Comparison of ENCODE assay signal across 8 cellular contexts in genomic region chr17:43360376-43360738, GRCh38. TPM values are rescaled to one million over a fixed set of nuclear protein-coding genes. Genes with fewer than 3 reads are reported as not detected.
A peak's percentile ranks its signal among the peaks of the same experiment; 100 is the strongest.
DNase-seq lines count a peak whose midpoint lies in the region; ATAC-seq, FAIRE-seq and TF ChIP-seq lines count a peak whose summit lies in the region.

No MANE protein-coding gene starts in this region.

- H3K27ac Mint-ChIP-seq in activated naive CD4-positive, alpha-beta T cell treated with anti-CD3 and anti-CD28 coated beads for 36 hours = peak overlapping the region; percentile 100

- H3K4me3 Mint-ChIP-seq in activated naive CD4-positive, alpha-beta T cell treated with anti-CD3 and anti-CD28 coated beads for 36 hours = peak overlapping the region; percentile 85

- no peak for TF ChIP-seq RAD21 in A549 (conservative IDR thresholded peaks at IDR 0.05 in 1 of 2, IDR thresholded peaks at IDR 0.05 in 1 of 2)

- H3K27me3 ChIP-seq in HUES64 (ENCODE audit: insufficient read depth, low read length) (peaks cover 66% of the 10 kb centered on the region), cardiac muscle cell (no peaks in the 10 kb centered on the region), rectal smooth muscle tissue (ENCODE audit: control insufficient read depth, insufficient read depth, low read length) (no peaks in the 10 kb centered on the region)

- CTCF ChIA-PET in A549 (lab: Yijun Ruan, JAX) = interaction anchor here (0.8 to 8.9 kb wide), 7 partner anchors 16 to 123 kb away, joined by 3 to 89 read pairs (median 4); partner anchors contain the start of gene DHX8
- CTCF ChIA-PET in activated naive CD4-positive, alpha-beta T cell treated with anti-CD3 and anti-CD28 coated beads for 36 hours (lab: Charles Lee) = interaction anchor here (0.7 to 1.5 kb wide), 3 partner anchors 34 to 124 kb away, joined by 3 to 5 read pairs (median 4); partner anchors contain the start of gene DHX8

- DNase-seq in A549 (ENCODE audit: low read depth in 1 of 2, low spot score in 1 of 2) (peak; percentile 69 to 80), SHP77 treated with DMSO at 0.1 percent for 48 hours (lab: John Stamatoyannopoulos, UW) (peak; percentile 84), cardiac muscle cell (ENCODE audit: low read depth in 1 of 2, low spot score in 1 of 2) (peak in 1 of 2 donors; percentile 88), GM10266 (ENCODE audit: extremely low spot score) (no peak)
- peak; percentile 94 for DNase-seq in activated naive CD4-positive, alpha-beta T cell treated with anti-CD3 and anti-CD28 coated beads for 36 hours

- H3K27me3 Mint-ChIP-seq in activated naive CD4-positive, alpha-beta T cell treated with anti-CD3 and anti-CD28 coated beads for 36 hours (ENCODE audit: low read depth) = peaks cover 8% of the 10 kb centered on the region

- H3K4me1 ChIP-seq in A549 = peaks cover 28% of the 10 kb centered on the region
- H3K4me1 ChIP-seq in HUES64 (ENCODE audit: insufficient read depth, low read length) = peaks cover 5% of the 10 kb centered on the region; the same call in 1 of the 2 replicates
- peaks cover 3% of the 10 kb centered on the region for H3K4me1 ChIP-seq in cardiac muscle cell (ENCODE audit: low read depth)
- H3K4me1 ChIP-seq in rectal smooth muscle tissue (ENCODE audit: control insufficient read depth, insufficient read depth, low read length) = peaks cover 11% of the 10 kb centered on the region

- H3K4me3 ChIP-seq in A549 = peak overlapping the region; percentile 62
- peak overlapping the region; percentile 60 for H3K4me3 ChIP-seq in HUES64 (ENCODE audit: low read length)
- H3K4me3 ChIP-seq in cardiac muscle cell = peak overlapping the region; percentile 26
- peak overlapping the region; percentile 71 for H3K4me3 ChIP-seq in rectal smooth muscle tissue (ENCODE audit: low read length)

- H3K27ac ChIP-seq in A549 (peak overlapping the region; percentile 88 to 91), HUES64 (ENCODE audit: low read depth, low read length) (peak overlapping the region; percentile 17; the same call in 1 of the 2 replicates), cardiac muscle cell (peak overlapping the region; percentile 100), rectal smooth muscle tissue (ENCODE audit: low read depth, low read length) (peak overlapping the region; percentile 97)

- H3K9me3 ChIP-seq in A549 (no peaks in the 10 kb centered on the region), HUES64 (ENCODE audit: insufficient read depth, low read depth, low read length) (no peaks in the 10 kb centered on the region), cardiac muscle cell (ENCODE audit: low read depth) (no peaks in the 10 kb centered on the region)

- H3K9ac ChIP-seq in HUES64 (ENCODE audit: low read depth, low read length) (peak overlapping the region; percentile 58), rectal smooth muscle tissue (ENCODE audit: low read length) (peak overlapping the region; percentile 66)

- POLR2A ChIA-PET in A549 (lab: Yijun Ruan, JAX) = interaction anchor here (0.5 to 2.7 kb wide), 31 partner anchors 8 to 524 kb away, joined by 3 to 98 read pairs (median 4); partner anchors contain the start of genes ARL4D, DHX8, ETV4 and TMEM106A

- peak; percentile 85 for FAIRE-seq in A549 (lab: Jason Lieb, UNC)

- WGBS in A549 (ENCODE audit: missing lambda C conversion rate) = 15% methylated on average over 18 of the region's 18 CpGs
- WGBS in HUES64 = 40% methylated on average over 18 of the region's 18 CpGs

- peaks cover 31% of the 10 kb centered on the region for H3K4me1 Mint-ChIP-seq in activated naive CD4-positive, alpha-beta T cell treated with anti-CD3 and anti-CD28 coated beads for 36 hours (ENCODE audit: low read depth)

- TF ChIP-seq POLR2A in A549 (IDR thresholded peaks at IDR 0.05; ENCODE audit: low read length) = no peak

- intact Hi-C loops in activated naive CD4-positive, alpha-beta T cell treated with anti-CD3 and anti-CD28 coated beads for 36 hours (cut with micrococcal nuclease) = loop anchor here (1.0 kb wide), 3 partner anchors 8 to 28 kb away; no protein-coding TSS in a partner anchor

- peak overlapping the region; percentile 89 for H3K4me2 ChIP-seq in A549

- peaks cover 7% of the 10 kb centered on the region for H3K36me3 Mint-ChIP-seq in activated naive CD4-positive, alpha-beta T cell treated with anti-CD3 and anti-CD28 coated beads for 36 hours (ENCODE audit: low read depth)

- TF ChIP-seq CTCF in A549 (IDR thresholded peaks at IDR 0.05) = no peak
- no peak for TF ChIP-seq CTCF in cardiac muscle cell (IDR thresholded peaks at IDR 0.05; ENCODE audit: low read depth, low read length)
- TF ChIP-seq CTCF in GM10266 (IDR thresholded peaks at IDR 0.05; ENCODE audit: control insufficient read depth, insufficient read depth, low read depth, missing control alignments) = no peak

- H3K36me3 ChIP-seq in HUES64 (ENCODE audit: insufficient read depth, low read length) = no peaks in the 10 kb centered on the region
- no peaks in the 10 kb centered on the region for H3K36me3 ChIP-seq in cardiac muscle cell
- no peaks in the 10 kb centered on the region for H3K36me3 ChIP-seq in rectal smooth muscle tissue (ENCODE audit: control insufficient read depth, insufficient read depth, low read length)

- no peaks in the 10 kb centered on the region for H3K9me3 Mint-ChIP-seq in activated naive CD4-positive, alpha-beta T cell treated with anti-CD3 and anti-CD28 coated beads for 36 hours

- ATAC-seq in A549 (peak; percentile 44), GM19043 (IDR thresholded peaks at IDR 0.05; ENCODE audit: low read depth, unreplicated experiment) (peak; percentile 17)

- no peak for TF ChIP-seq EP300 in A549 (IDR thresholded peaks at IDR 0.05)

TF ChIP-seq in A549, 52 proteins besides CTCF, POLR2A, EP300 and RAD21:
- peak; percentile 20 for TF ChIP-seq CHD2 (IDR thresholded peaks at IDR 0.05; ENCODE audit: low read length, partially characterized antibody)
- no peak for TF ChIP-seq FOSL2 (IDR thresholded peaks at IDR 0.05)
- TF ChIP-seq FOSL2 (CRISPR knock-in tag; IDR thresholded peaks at IDR 0.05) = peak; percentile 83
- TF ChIP-seq HOXB5 (CRISPR knock-in tag; IDR thresholded peaks at IDR 0.05) = 0 out of 2 replicates have a peak, but pooled peaks have one; percentile 40
- TF ChIP-seq JUNB (IDR thresholded peaks at IDR 0.05) = no peak

RNA-seq across cellular contexts. Expression of gene ARL4D, which starts 38.4 kb away (rescaled TPM):
- 21.0 and 21.1 TPM in 2 replicates for polyA plus RNA-seq in A549 (2011; rRNA removed)
- 27.5 and 29.3 TPM in 2 replicates for polyA plus RNA-seq in A549 (2012; cell fraction: cytosol; rRNA removed)
- polyA plus RNA-seq in A549 (2012; cell fraction: nucleus; rRNA removed) = 21.1 and 26.6 TPM in 2 replicates
- polyA plus RNA-seq in A549 (2017; fragmentation: RNase III; extraction: RNeasy Plus Mini Kit Qiagen cat#74134 plus additional on column Dnase treatment) = 9.9 to 11.9 TPM (median 11.7 TPM) in 3 replicates
- polyA minus RNA-seq in A549 (2011; rRNA and poly(A)+ RNA removed) = 18.6 and 19.9 TPM in 2 replicates
- polyA plus RNA-seq in HUES64 (2013, experiment 1 of 2) = 6.8 TPM
- 8.7 TPM for polyA plus RNA-seq in HUES64 (2013, experiment 2 of 2)
- 1 to 10 TPM; 1.7 TPM for total RNA-seq in activated naive CD4-positive, alpha-beta T cell treated with anti-CD3 and anti-CD28 coated beads for 36 hours
- total RNA-seq in cardiac muscle cell = 18.7 and 32.4 TPM in 2 replicates
- polyA plus RNA-seq in cardiac muscle cell = 36.3 and 39.0 TPM in 2 replicates

Comparison
In these comparisons a context has a peak if more than half of its experiments do, and no peak if none do; other contexts are left out.
1. H3K27ac ChIP-seq: peak in every context shown above with its lines; median percentile 100 in cardiac muscle cell; 97 in rectal smooth muscle tissue; 90 in A549; 17 in HUES64.